In the genomic region with DNA sequence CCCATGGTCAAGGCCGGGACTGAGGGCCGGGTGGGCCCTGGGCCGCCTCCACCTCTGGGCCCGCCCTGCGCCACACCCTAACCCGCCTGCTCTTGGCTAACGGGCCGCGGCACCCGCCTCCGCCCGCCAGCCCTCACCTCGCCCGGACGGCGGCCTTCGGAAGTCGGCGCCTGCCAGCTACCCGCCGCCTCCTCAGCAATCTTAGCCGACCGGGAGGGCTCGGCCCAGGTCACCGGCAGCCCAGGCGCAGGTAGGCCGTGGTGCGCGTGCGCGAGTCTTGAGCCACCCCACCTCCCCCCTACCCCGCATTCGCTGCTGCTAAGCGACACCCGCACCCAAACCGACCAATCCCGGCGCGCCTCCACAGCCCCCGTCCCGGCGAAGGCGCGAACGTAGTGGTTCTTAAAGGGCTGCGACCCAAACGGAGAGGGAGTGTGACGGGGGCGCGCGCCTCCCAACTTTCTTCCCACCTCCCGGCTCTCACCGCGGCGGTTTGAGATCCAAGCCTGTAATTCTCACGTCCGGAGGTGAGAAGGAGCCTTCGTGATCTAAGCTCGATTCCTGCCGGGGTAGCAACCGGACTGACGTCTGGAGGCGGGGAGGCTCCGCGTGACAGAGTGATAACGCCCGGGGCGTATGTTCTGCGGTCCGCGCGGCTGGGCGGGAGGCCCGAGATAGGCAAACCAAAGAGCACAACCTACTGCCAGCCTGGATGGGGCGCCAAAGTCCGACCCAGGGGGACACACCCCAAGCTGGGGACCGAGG, we compare ENCODE assay signal across 1 cellular context.
A peak's percentile ranks its signal among the peaks of the same experiment; 100 is the strongest.
TF ChIP-seq lines count a peak whose summit lies in the region.

A gene with protein sequence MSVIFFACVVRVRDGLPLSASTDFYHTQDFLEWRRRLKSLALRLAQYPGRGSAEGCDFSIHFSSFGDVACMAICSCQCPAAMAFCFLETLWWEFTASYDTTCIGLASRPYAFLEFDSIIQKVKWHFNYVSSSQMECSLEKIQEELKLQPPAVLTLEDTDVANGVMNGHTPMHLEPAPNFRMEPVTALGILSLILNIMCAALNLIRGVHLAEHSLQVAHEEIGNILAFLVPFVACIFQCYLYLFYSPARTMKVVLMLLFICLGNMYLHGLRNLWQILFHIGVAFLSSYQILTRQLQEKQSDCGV (minus strand): TSS at position 259 of the 765 bp plus-strand sequence. CDS start 12,921 bp downstream, outside the sequence.

TF ChIP-seq in GM12878, 131 proteins besides CTCF, POLR2A, EP300 and RAD21 (continued from another document and continues in another):
- TF ChIP-seq, protein P1, sequence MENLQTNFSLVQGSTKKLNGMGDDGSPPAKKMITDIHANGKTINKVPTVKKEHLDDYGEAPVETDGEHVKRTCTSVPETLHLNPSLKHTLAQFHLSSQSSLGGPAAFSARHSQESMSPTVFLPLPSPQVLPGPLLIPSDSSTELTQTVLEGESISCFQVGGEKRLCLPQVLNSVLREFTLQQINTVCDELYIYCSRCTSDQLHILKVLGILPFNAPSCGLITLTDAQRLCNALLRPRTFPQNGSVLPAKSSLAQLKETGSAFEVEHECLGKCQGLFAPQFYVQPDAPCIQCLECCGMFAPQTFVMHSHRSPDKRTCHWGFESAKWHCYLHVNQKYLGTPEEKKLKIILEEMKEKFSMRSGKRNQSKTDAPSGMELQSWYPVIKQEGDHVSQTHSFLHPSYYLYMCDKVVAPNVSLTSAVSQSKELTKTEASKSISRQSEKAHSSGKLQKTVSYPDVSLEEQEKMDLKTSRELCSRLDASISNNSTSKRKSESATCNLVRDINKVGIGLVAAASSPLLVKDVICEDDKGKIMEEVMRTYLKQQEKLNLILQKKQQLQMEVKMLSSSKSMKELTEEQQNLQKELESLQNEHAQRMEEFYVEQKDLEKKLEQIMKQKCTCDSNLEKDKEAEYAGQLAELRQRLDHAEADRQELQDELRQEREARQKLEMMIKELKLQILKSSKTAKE (IDR thresholded peaks at IDR 0.05; ENCODE audit: low read depth, poor library complexity, severe bottlenecking), result peak; percentile 57
- TF ChIP-seq TBL1XR1 (IDR thresholded peaks at IDR 0.05; ENCODE audit: low read depth, low read length) (no peak), MEF2A (IDR thresholded peaks at IDR 0.05; ENCODE audit: insufficient read depth, low read depth, low read length) (peak; percentile 31; the same call in 1 of the 2 replicates), NR2C1 (IDR thresholded peaks at IDR 0.05) (no peak), HDAC6 (IDR thresholded peaks at IDR 0.05; ENCODE audit: unreplicated experiment) (no peak), POU2F2 (IDR thresholded peaks at IDR 0.05; ENCODE audit: borderline replicate concordance, low read depth, low read length) (peak; percentile 7; the same call in 1 of the 3 replicates), BCL11A (IDR thresholded peaks at IDR 0.05; ENCODE audit: low read depth, low read length) (no peak), MTA3 (IDR thresholded peaks at IDR 0.05; ENCODE audit: borderline replicate concordance, low read length) (no peak), SP1 (IDR thresholded peaks at IDR 0.05; ENCODE audit: low read depth, low read length) (peak; percentile 76), TAF1 (IDR thresholded peaks at IDR 0.05; ENCODE audit: borderline replicate concordance, low read depth, low read length) (peak; percentile 32; the same call in 1 of the 2 replicates), CHD4 (IDR thresholded peaks at IDR 0.05) (no peak), NR2C2 (IDR thresholded peaks at IDR 0.05; ENCODE audit: borderline replicate concordance, control insufficient read depth, insufficient read length, low read depth) (no peak), ZZZ3 (IDR thresholded peaks at IDR 0.05; ENCODE audit: control insufficient read depth, insufficient read length, low read depth) (no peak), MEF2B (IDR thresholded peaks at IDR 0.05; ENCODE audit: partially characterized antibody, poor library complexity, severe bottlenecking) (peak; percentile 60), CREM (IDR thresholded peaks at IDR 0.05; ENCODE audit: low read depth) (peak; percentile 43), RAD51 (IDR thresholded peaks at IDR 0.05) (peak; percentile 60; the same call in 1 of the 2 replicates), SMAD1 (IDR thresholded peaks at IDR 0.05; ENCODE audit: low read depth, partially characterized antibody) (no peak), TARDBP (IDR thresholded peaks at IDR 0.05; ENCODE audit: borderline replicate concordance) (no peak), RCOR1 (conservative IDR thresholded peaks at IDR 0.05; ENCODE audit: low read depth, low read length) (0 out of 2 replicates have a peak, but pooled peaks have one; percentile 16), FOXK2 (IDR thresholded peaks at IDR 0.05) (no peak), CEBPZ (IDR thresholded peaks at IDR 0.05; ENCODE audit: low read depth, low read length) (no peak), SREBF1 (IDR thresholded peaks at IDR 0.05; ENCODE audit: low read length) (no peak), BACH1 (IDR thresholded peaks at IDR 0.05; ENCODE audit: borderline replicate concordance) (no peak; the same call in none of the 2 replicates), KDM1A (IDR thresholded peaks at IDR 0.05; ENCODE audit: borderline replicate concordance) (no peak), TCF3 (IDR thresholded peaks at IDR 0.05; ENCODE audit: borderline replicate concordance, insufficient read depth, low read depth, low read length) (no peak), LARP7 (IDR thresholded peaks at IDR 0.05) (peak; percentile 40; the same call in 1 of the 2 replicates), RUNX3 (IDR thresholded peaks at IDR 0.05; ENCODE audit: low read length) (peak; percentile 71)
- TF ChIP-seq, protein P2, sequence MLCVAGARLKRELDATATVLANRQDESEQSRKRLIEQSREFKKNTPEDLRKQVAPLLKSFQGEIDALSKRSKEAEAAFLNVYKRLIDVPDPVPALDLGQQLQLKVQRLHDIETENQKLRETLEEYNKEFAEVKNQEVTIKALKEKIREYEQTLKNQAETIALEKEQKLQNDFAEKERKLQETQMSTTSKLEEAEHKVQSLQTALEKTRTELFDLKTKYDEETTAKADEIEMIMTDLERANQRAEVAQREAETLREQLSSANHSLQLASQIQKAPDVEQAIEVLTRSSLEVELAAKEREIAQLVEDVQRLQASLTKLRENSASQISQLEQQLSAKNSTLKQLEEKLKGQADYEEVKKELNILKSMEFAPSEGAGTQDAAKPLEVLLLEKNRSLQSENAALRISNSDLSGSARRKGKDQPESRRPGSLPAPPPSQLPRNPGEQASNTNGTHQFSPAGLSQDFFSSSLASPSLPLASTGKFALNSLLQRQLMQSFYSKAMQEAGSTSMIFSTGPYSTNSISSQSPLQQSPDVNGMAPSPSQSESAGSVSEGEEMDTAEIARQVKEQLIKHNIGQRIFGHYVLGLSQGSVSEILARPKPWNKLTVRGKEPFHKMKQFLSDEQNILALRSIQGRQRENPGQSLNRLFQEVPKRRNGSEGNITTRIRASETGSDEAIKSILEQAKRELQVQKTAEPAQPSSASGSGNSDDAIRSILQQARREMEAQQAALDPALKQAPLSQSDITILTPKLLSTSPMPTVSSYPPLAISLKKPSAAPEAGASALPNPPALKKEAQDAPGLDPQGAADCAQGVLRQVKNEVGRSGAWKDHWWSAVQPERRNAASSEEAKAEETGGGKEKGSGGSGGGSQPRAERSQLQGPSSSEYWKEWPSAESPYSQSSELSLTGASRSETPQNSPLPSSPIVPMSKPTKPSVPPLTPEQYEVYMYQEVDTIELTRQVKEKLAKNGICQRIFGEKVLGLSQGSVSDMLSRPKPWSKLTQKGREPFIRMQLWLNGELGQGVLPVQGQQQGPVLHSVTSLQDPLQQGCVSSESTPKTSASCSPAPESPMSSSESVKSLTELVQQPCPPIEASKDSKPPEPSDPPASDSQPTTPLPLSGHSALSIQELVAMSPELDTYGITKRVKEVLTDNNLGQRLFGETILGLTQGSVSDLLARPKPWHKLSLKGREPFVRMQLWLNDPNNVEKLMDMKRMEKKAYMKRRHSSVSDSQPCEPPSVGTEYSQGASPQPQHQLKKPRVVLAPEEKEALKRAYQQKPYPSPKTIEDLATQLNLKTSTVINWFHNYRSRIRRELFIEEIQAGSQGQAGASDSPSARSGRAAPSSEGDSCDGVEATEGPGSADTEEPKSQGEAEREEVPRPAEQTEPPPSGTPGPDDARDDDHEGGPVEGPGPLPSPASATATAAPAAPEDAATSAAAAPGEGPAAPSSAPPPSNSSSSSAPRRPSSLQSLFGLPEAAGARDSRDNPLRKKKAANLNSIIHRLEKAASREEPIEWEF (IDR thresholded peaks at IDR 0.05; ENCODE audit: insufficient replicate concordance, low read depth, low read length), result no peak
- TF ChIP-seq, protein P3, sequence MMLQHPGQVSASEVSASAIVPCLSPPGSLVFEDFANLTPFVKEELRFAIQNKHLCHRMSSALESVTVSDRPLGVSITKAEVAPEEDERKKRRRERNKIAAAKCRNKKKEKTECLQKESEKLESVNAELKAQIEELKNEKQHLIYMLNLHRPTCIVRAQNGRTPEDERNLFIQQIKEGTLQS (IDR thresholded peaks at IDR 0.05; ENCODE audit: borderline replicate concordance, extremely low read depth, low read depth, low read length), result no peak
- TF ChIP-seq, protein P4, sequence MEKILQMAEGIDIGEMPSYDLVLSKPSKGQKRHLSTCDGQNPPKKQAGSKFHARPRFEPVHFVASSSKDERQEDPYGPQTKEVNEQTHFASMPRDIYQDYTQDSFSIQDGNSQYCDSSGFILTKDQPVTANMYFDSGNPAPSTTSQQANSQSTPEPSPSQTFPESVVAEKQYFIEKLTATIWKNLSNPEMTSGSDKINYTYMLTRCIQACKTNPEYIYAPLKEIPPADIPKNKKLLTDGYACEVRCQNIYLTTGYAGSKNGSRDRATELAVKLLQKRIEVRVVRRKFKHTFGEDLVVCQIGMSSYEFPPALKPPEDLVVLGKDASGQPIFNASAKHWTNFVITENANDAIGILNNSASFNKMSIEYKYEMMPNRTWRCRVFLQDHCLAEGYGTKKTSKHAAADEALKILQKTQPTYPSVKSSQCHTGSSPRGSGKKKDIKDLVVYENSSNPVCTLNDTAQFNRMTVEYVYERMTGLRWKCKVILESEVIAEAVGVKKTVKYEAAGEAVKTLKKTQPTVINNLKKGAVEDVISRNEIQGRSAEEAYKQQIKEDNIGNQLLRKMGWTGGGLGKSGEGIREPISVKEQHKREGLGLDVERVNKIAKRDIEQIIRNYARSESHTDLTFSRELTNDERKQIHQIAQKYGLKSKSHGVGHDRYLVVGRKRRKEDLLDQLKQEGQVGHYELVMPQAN (conservative IDR thresholded peaks at IDR 0.05), result peak; percentile 65
- TF ChIP-seq, protein P5, sequence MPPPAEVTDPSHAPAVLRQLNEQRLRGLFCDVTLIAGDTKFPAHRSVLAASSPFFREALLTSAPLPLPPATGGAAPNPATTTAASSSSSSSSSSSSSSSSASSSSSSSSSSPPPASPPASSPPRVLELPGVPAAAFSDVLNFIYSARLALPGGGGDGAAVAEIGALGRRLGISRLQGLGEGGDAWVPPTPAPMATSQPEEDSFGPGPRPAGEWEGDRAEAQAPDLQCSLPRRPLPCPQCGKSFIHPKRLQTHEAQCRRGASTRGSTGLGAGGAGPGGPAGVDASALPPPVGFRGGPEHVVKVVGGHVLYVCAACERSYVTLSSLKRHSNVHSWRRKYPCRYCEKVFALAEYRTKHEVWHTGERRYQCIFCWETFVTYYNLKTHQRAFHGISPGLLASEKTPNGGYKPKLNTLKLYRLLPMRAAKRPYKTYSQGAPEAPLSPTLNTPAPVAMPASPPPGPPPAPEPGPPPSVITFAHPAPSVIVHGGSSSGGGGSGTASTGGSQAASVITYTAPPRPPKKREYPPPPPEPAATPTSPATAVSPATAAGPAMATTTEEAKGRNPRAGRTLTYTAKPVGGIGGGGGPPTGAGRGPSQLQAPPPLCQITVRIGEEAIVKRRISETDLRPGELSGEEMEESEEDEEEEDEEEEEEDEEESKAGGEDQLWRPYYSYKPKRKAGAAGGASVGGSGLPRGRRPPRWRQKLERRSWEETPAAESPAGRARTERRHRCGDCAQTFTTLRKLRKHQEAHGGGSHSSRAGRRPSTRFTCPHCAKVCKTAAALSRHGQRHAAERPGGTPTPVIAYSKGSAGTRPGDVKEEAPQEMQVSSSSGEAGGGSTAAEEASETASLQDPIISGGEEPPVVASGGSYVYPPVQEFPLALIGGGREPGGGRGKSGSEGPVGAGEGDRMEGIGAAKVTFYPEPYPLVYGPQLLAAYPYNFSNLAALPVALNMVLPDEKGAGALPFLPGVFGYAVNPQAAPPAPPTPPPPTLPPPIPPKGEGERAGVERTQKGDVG (CRISPR knock-in tag; IDR thresholded peaks at IDR 0.05), result no peak
- TF ChIP-seq, protein P6, sequence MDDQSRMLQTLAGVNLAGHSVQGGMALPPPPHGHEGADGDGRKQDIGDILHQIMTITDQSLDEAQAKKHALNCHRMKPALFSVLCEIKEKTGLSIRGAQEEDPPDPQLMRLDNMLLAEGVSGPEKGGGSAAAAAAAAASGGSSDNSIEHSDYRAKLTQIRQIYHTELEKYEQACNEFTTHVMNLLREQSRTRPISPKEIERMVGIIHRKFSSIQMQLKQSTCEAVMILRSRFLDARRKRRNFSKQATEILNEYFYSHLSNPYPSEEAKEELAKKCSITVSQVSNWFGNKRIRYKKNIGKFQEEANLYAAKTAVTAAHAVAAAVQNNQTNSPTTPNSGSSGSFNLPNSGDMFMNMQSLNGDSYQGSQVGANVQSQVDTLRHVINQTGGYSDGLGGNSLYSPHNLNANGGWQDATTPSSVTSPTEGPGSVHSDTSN (IDR thresholded peaks at IDR 0.05; ENCODE audit: insufficient replicate concordance, low read depth, low read length), result no peak
- TF ChIP-seq, protein P7, sequence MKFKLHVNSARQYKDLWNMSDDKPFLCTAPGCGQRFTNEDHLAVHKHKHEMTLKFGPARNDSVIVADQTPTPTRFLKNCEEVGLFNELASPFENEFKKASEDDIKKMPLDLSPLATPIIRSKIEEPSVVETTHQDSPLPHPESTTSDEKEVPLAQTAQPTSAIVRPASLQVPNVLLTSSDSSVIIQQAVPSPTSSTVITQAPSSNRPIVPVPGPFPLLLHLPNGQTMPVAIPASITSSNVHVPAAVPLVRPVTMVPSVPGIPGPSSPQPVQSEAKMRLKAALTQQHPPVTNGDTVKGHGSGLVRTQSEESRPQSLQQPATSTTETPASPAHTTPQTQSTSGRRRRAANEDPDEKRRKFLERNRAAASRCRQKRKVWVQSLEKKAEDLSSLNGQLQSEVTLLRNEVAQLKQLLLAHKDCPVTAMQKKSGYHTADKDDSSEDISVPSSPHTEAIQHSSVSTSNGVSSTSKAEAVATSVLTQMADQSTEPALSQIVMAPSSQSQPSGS (IDR thresholded peaks at IDR 0.05; ENCODE audit: low read length), result no peak
